ENCODE assay signal across 2 cellular contexts in the genomic region with DNA sequence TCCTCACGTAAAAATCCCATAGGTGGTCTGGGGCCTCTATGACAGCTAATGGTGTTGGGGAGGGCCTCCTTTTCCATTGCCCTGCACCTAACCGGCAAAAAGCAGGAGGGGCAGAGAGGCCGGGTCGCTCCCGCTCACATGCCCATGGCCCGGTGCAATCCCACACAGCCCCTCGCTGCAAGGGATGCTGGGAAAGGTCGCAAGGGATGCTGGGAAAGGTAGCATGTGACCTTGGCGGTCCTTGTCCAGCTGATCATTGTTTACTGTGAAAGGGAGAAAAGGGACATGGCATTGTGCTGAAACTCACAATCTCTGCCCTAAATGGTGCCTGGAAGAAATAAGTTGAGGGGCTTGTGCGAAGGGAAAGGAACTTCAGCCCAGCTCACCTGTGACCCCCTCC.
A peak's percentile ranks its signal among the peaks of the same experiment; 100 is the strongest.
TF ChIP-seq lines count a peak whose summit lies in the region.

No MANE protein-coding gene starts in this region.

TF ChIP-seq in HepG2, 621 proteins besides CTCF, POLR2A, EP300 and RAD21:
- TF ChIP-seq ZNF143 (CRISPR knock-in tag; IDR thresholded peaks at IDR 0.05): peak; percentile 78
- TF ChIP-seq, protein P1, sequence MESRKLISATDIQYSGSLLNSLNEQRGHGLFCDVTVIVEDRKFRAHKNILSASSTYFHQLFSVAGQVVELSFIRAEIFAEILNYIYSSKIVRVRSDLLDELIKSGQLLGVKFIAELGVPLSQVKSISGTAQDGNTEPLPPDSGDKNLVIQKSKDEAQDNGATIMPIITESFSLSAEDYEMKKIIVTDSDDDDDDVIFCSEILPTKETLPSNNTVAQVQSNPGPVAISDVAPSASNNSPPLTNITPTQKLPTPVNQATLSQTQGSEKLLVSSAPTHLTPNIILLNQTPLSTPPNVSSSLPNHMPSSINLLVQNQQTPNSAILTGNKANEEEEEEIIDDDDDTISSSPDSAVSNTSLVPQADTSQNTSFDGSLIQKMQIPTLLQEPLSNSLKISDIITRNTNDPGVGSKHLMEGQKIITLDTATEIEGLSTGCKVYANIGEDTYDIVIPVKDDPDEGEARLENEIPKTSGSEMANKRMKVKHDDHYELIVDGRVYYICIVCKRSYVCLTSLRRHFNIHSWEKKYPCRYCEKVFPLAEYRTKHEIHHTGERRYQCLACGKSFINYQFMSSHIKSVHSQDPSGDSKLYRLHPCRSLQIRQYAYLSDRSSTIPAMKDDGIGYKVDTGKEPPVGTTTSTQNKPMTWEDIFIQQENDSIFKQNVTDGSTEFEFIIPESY (CRISPR knock-in tag; IDR thresholded peaks at IDR 0.05): peak; percentile 90
- TF ChIP-seq, protein P2, sequence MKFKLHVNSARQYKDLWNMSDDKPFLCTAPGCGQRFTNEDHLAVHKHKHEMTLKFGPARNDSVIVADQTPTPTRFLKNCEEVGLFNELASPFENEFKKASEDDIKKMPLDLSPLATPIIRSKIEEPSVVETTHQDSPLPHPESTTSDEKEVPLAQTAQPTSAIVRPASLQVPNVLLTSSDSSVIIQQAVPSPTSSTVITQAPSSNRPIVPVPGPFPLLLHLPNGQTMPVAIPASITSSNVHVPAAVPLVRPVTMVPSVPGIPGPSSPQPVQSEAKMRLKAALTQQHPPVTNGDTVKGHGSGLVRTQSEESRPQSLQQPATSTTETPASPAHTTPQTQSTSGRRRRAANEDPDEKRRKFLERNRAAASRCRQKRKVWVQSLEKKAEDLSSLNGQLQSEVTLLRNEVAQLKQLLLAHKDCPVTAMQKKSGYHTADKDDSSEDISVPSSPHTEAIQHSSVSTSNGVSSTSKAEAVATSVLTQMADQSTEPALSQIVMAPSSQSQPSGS (CRISPR knock-in tag; IDR thresholded peaks at IDR 0.05): no peak
- TF ChIP-seq, protein P3, sequence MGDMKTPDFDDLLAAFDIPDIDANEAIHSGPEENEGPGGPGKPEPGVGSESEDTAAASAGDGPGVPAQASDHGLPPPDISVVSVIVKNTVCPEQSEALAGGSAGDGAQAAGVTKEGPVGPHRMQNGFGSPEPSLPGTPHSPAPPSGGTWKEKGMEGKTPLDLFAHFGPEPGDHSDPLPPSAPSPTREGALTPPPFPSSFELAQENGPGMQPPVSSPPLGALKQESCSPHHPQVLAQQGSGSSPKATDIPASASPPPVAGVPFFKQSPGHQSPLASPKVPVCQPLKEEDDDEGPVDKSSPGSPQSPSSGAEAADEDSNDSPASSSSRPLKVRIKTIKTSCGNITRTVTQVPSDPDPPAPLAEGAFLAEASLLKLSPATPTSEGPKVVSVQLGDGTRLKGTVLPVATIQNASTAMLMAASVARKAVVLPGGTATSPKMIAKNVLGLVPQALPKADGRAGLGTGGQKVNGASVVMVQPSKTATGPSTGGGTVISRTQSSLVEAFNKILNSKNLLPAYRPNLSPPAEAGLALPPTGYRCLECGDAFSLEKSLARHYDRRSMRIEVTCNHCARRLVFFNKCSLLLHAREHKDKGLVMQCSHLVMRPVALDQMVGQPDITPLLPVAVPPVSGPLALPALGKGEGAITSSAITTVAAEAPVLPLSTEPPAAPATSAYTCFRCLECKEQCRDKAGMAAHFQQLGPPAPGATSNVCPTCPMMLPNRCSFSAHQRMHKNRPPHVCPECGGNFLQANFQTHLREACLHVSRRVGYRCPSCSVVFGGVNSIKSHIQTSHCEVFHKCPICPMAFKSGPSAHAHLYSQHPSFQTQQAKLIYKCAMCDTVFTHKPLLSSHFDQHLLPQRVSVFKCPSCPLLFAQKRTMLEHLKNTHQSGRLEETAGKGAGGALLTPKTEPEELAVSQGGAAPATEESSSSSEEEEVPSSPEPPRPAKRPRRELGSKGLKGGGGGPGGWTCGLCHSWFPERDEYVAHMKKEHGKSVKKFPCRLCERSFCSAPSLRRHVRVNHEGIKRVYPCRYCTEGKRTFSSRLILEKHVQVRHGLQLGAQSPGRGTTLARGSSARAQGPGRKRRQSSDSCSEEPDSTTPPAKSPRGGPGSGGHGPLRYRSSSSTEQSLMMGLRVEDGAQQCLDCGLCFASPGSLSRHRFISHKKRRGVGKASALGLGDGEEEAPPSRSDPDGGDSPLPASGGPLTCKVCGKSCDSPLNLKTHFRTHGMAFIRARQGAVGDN (CRISPR knock-in tag; IDR thresholded peaks at IDR 0.05): peak; percentile 54

TF ChIP-seq in Ishikawa, 13 proteins besides CTCF, POLR2A, EP300 and RAD21:
- TF ChIP-seq TAF1 (IDR thresholded peaks at IDR 0.05; ENCODE audit: low read depth) (no peak), USF1 (IDR thresholded peaks at IDR 0.05) (peak; percentile 52), CREB1 (IDR thresholded peaks at IDR 0.05; ENCODE audit: low read depth) (no peak), CEBPB (IDR thresholded peaks at IDR 0.05) (no peak), NFIC (IDR thresholded peaks at IDR 0.05) (no peak)
- TF ChIP-seq, protein P4, sequence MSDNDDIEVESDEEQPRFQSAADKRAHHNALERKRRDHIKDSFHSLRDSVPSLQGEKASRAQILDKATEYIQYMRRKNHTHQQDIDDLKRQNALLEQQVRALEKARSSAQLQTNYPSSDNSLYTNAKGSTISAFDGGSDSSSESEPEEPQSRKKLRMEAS (IDR thresholded peaks at IDR 0.05): no peak
